Comparison of ENCODE assay signal across 14 cellular contexts in genomic region chr20:11919571-11919970, GRCh38. TPM values are rescaled to one million over a fixed set of nuclear protein-coding genes. Genes with fewer than 3 reads are reported as not detected.
DNase-seq lines count a peak whose midpoint lies in the region; ATAC-seq and TF ChIP-seq lines count a peak whose summit lies in the region.
"Had no signal": no experiment of that assay in that cellular context is flagged by ENCODE, and none has a peak within 500 bp of the region (broad histone marks: within the 10 kb centered on the region; RNA-seq: fewer than 3 reads in every experiment).

No MANE protein-coding gene starts in this region.

- no TSS peak for BruUV-seq in PC-9 (replicated peaks; lab: Mats Ljungman, UMichigan)

- H3K9me2 ChIP-seq in PC-9 (ENCODE audit: insufficient read depth): no peaks in the 10 kb centered on the region

- 0 out of 2 replicates have a peak, but pooled peaks cover 4% of the 10 kb centered on the region for H3F3A ChIP-seq in PC-9 (ENCODE audit: insufficient read depth, low read depth)

- ATAC-seq in psoas muscle (no peak), HG02970 (IDR thresholded peaks at IDR 0.05; ENCODE audit: low FRiP score, unreplicated experiment) (no peak)
- ATAC-seq: right lobe of liver, T-cell had no signal

- no peak overlapping the region for H3K9ac ChIP-seq in BLaER1

- 46 to 60% (median 48%) methylated on average over 7 of the region's 7 CpGs for WGBS in psoas muscle, 3 donors

- H3K27me3 ChIP-seq in BLaER1 (no peaks in the 10 kb centered on the region), psoas muscle (ENCODE audit: insufficient read depth in 3 of 3, low read length in 2 of 3) (no peaks in the 10 kb centered on the region), PC-9 (ENCODE audit: insufficient read depth, low read depth) (no peaks in the 10 kb centered on the region)
- H3K27me3 ChIP-seq: MG63, right lobe of liver had no signal

- H3K79me2 ChIP-seq in PC-9 (ENCODE audit: low read depth): peaks cover 16% of the 10 kb centered on the region

- CTCF ChIA-PET in PC-9 (lab: Charles Lee): no interaction called here

- H4K20me1 ChIP-seq in BLaER1: peaks cover 33% of the 10 kb centered on the region; the same call in 1 of the 2 replicates
- H4K20me1 ChIP-seq in PC-9 (ENCODE audit: insufficient read depth): peaks cover 5% of the 10 kb centered on the region; the same call in 1 of the 2 replicates

- POLR2A ChIA-PET in PC-9 (lab: Charles Lee; ENCODE audit: unreplicated experiment): no interaction called here

- H3K4me1 ChIP-seq in BLaER1 (peaks cover 36% of the 10 kb centered on the region), psoas muscle (peaks cover 36% of the 10 kb centered on the region), PC-9 (replicated peaks; ENCODE audit: insufficient read depth) (0 out of 2 replicates have a peak, but pooled peaks cover 3% of the 10 kb centered on the region)
- H3K4me1 ChIP-seq: right lobe of liver had no signal

- no peak for TF ChIP-seq CTCF in fibroblast of the aortic adventitia (IDR thresholded peaks at IDR 0.05; ENCODE audit: insufficient read depth, low read length)
- TF ChIP-seq CTCF in psoas muscle (IDR thresholded peaks at IDR 0.05): no peak
- no peak for TF ChIP-seq CTCF in PC-9 (conservative IDR thresholded peaks at IDR 0.05)

- H3K4me2 ChIP-seq in BLaER1 (peak overlapping the region; percentile 62), PC-9 (no peak overlapping the region)

- H3K36me3 ChIP-seq in BLaER1 (peaks cover 27% of the 10 kb centered on the region), psoas muscle (ENCODE audit: insufficient read depth in 1 of 2, low read depth in 1 of 2) (peaks cover 0 to 21% of the 10 kb centered on the region in 2 donors), PC-9 (ENCODE audit: low read depth) (no peaks in the 10 kb centered on the region)
- H3K36me3 ChIP-seq: right lobe of liver had no signal

- H3K9me3 ChIP-seq in BLaER1 (no peaks in the 10 kb centered on the region), psoas muscle (no peaks in the 10 kb centered on the region), PC-9 (ENCODE audit: insufficient read depth, low read depth) (no peaks in the 10 kb centered on the region)
- H3K9me3 ChIP-seq: MG63, right lobe of liver had no signal

- no peak overlapping the region for H2AFZ ChIP-seq in PC-9

- H3K27ac ChIP-seq in BLaER1 (no peak overlapping the region), psoas muscle (no peak overlapping the region), PC-9 (no peak overlapping the region)
- H3K27ac ChIP-seq: C4-2B, right lobe of liver had no signal

- H3K4me3 ChIP-seq in BLaER1 (no peak overlapping the region), fibroblast of the aortic adventitia (ENCODE audit: low read depth, low read length) (peak overlapping the region; percentile 52), psoas muscle (peak overlapping the region; percentile 57), PC-9 (no peak overlapping the region)
- H3K4me3 ChIP-seq: MG63 had no signal

- DNase-seq in NCI-H345 treated with DMSO at 0.1 percent for 48 hours (lab: John Stamatoyannopoulos, UW; ENCODE audit: unreplicated experiment) (peak; percentile 36), fibroblast of the aortic adventitia (ENCODE audit: low read depth) (no peak), psoas muscle (no peak), PC-9 (no peak), NCI-H774 (lab: John Stamatoyannopoulos, UW) (no peak)
- DNase-seq in effector CD4-positive, alpha-beta T cell: no peak
- DNase-seq: activated CD4-positive, alpha-beta T cell treated with anti-CD3 and anti-CD28 coated beads, Interleukin-2, amount 10 ng/mL, durations not matched to agents 7 days and 5 days; activated gamma-delta T cell; MG63; right lobe of liver; T-cell had no signal

- intact Hi-C loops in psoas muscle (cut with DNase I) (no loop called here), PC-9 (cut with micrococcal nuclease; ENCODE audit: unreplicated experiment) (no loop called here)

RNA-seq across cellular contexts. Expression of gene BTBD3, which starts 1.9 kb away (rescaled TPM):
- total RNA-seq in fibroblast of the aortic adventitia (ENCODE audit: low replicate concordance) (23.6 and 96.2 TPM in 2 replicates), psoas muscle (10 to 100 TPM; 14.2 to 23.7 (median 17.4) TPM), PC-9 (2021) (17.6 and 19.6 TPM in 2 replicates)
- polyA plus RNA-seq in psoas muscle: 10 to 100 TPM in 1 of 3 donors, 1 to 10 TPM in 2; 7.3 to 15.2 (median 8.4) TPM

Comparison
In these comparisons a context has a peak if more than half of its experiments do, and no peak if none do; other contexts are left out.
1. H3K4me3 ChIP-seq: peak in fibroblast of the aortic adventitia (single experiment) and psoas muscle (single experiment); none in BLaER1 (single experiment) and PC-9 (single experiment).